ENCODE assay signal across 20 cellular contexts in the genomic region with DNA sequence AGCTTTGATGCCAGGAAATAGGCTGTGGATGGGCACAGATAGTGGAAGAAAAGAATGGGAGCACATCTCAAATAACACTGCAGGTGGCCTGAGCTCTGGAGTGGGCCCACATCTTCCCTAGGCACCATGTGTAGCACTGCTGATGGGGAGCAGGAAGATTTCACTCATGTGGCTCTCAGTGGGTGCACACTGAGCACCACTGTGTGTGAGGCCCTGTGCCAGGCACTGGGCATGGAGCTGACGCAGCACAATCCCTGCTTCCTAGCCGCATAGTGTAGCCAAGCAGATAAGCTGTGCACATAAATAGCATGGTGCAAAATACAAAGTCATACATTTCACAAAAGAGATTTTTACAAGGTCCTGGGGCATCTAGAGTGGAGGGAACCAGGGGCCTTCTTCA.
A peak's percentile ranks its signal among the peaks of the same experiment; 100 is the strongest.
DNase-seq lines count a peak whose midpoint lies in the region; ATAC-seq lines count a peak whose summit lies in the region.
"Had no signal": no experiment of that assay in that cellular context is flagged by ENCODE, and none has a peak within 500 bp of the region (broad histone marks: within the 10 kb centered on the region; RNA-seq: fewer than 3 reads in every experiment).

No MANE protein-coding gene starts in this region.

- no peak overlapping the region for H3K27ac ChIP-seq in Karpas-422 (ENCODE audit: low read length)
- peak overlapping the region; percentile 57 for H3K27ac ChIP-seq in temporal lobe (ENCODE audit: low read depth, low read length)

- no peaks in the 10 kb centered on the region for H3K9me3 ChIP-seq in Karpas-422 (ENCODE audit: low read length)
- H3K9me3 ChIP-seq: HAP-1, SK-N-SH had no signal

- H3K36me3 ChIP-seq in Karpas-422 (ENCODE audit: insufficient read depth, low read length), result no peaks in the 10 kb centered on the region
- H3K36me3 ChIP-seq: HAP-1 had no signal

- H3K4me1 ChIP-seq in Karpas-422 (ENCODE audit: low read length), result no peaks in the 10 kb centered on the region
- H3K4me1 ChIP-seq: HAP-1 had no signal

- H3K9ac ChIP-seq in Karpas-422 (ENCODE audit: low read length), result no peak overlapping the region
- H3K9ac ChIP-seq: SK-N-SH had no signal

- no peak overlapping the region for H3K4me3 ChIP-seq in Karpas-422 (ENCODE audit: low read length)
- H3K4me3 ChIP-seq: HAP-1 had no signal

- no peaks in the 10 kb centered on the region for H3K27me3 ChIP-seq in Karpas-422 (ENCODE audit: low read length)

- no peaks in the 10 kb centered on the region for H4K20me1 ChIP-seq in Karpas-422 (ENCODE audit: insufficient read depth, low read depth, low read length)

- ATAC-seq in left ventricle myocardium superior, result peak; percentile 99
- no peak for ATAC-seq in HG02763 (IDR thresholded peaks at IDR 0.05; ENCODE audit: unreplicated experiment)
- ATAC-seq: PC-3 had no signal

- H3K4me2 ChIP-seq in Karpas-422 (ENCODE audit: low read depth, low read length, poor library complexity, severe bottlenecking), result no peak overlapping the region
- H3K4me2 ChIP-seq: SK-N-SH had no signal

- DNase-seq in Karpas-422 (peak; percentile 5), cerebellum (ENCODE audit: low spot score) (peak; percentile 4), left ventricle myocardium superior (peak; percentile 65), DMS79 (lab: John Stamatoyannopoulos, UW) (no peak), globus pallidus (ENCODE audit: low spot score) (no peak)
- DNase-seq: CD4-positive, CD25-positive, alpha-beta regulatory T cell; COR-L47; DMS 273 treated with DMSO at 0.1 percent for 48 hours; DND-41; KBM-7; NCI-H1105; NCI-H2029 treated with DMSO at 0.1 percent for 48 hours; NCI-H446; NCI-H526 treated with DMSO at 0.1 percent for 48 hours; PC-3; SIG-M5; SK-N-SH had no signal

- no peaks in the 10 kb centered on the region for H3K79me2 ChIP-seq in Karpas-422 (ENCODE audit: low read length)

- H3K9me2 ChIP-seq in Karpas-422 (replicated peaks; ENCODE audit: insufficient read depth, low read length), result no peaks in the 10 kb centered on the region
- H3K9me2 ChIP-seq: SK-N-SH had no signal

- intact Hi-C loops in left ventricle myocardium superior (cut with micrococcal nuclease), result no loop called here

- no peak overlapping the region for H2AFZ ChIP-seq in Karpas-422 (ENCODE audit: low read length)

Comparison
In these comparisons a context has a peak if more than half of its experiments do, and no peak if none do; other contexts are left out.
1. DNase-seq: peak in Karpas-422 (single experiment), cerebellum (single experiment) and left ventricle myocardium superior (single experiment); none in DMS79 (single experiment) and globus pallidus (single experiment).